8 cellular contexts compared by ENCODE assay signal in the genomic region with DNA sequence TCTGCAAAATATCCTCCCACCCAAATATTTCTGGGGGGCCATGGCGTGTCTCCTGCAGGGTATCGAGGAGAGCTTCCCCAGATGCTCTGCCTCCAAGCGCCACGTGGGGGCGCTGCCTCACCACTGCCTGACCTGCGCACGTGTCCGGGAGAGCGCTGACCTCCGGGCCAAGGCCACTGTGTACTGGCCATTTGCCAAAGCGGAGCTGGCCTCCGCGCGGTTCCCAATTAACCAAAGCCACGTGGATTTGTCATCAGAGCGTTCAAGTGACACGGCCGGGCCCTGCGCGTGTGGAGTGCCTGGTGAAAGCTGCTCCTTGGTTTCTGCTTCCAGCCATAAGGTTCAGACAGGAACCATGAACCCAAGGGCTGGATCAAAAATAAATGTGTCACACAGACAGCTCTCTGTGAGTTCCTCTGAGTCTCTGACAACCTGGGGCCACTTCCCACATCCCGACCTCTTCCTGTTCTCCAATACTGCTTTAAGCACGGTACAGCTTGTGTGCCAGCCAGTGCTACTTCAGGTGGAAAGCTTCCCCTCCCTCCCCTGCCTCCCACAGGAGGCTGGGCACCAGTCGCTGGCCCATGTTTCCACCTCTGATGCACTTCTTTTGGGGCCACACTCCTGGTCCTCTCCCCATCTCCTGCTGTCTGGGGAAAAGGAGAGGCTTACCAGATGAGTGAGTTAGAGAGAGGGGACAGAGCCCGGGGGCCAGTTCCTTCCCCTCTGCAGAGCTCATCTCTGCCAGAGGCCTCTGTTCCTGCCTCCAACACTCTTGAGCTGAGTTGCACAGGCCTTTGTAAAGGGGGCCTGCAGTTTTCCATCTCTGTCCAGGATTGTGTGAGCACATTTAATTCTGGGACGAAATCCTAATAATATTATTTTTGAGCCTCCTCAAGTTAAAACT. TPM values are rescaled to one million over a fixed set of nuclear protein-coding genes. Genes with fewer than 3 reads are reported as not detected.
DNase-seq lines count a peak whose midpoint lies in the region; ATAC-seq and TF ChIP-seq lines count a peak whose summit lies in the region.

No MANE protein-coding gene starts in this region.

- no peaks in the 10 kb centered on the region for H3K9me3 Mint-ChIP-seq in nephron progenitor cell

- peaks cover 3% of the 10 kb centered on the region for H3K27me3 Mint-ChIP-seq in nephron progenitor cell (ENCODE audit: low read depth, poor library complexity)

- DNase-seq in C1 segment of cervical spinal cord (lab: John Stamatoyannopoulos, UW) (peak in 12 of 14 donors; percentile 15 to 63 (median 38)), SHP77 treated with DMSO at 0.1 percent for 48 hours (lab: John Stamatoyannopoulos, UW) (peak; percentile 1), esophagus squamous epithelium (lab: John Stamatoyannopoulos, UW) (no peak), nephron progenitor cell (peak; percentile 84), AML-193 (lab: John Stamatoyannopoulos, UW) (no peak)

- H3K27ac ChIP-seq in esophagus squamous epithelium = no peak overlapping the region

- no peak overlapping the region for H3K4me3 Mint-ChIP-seq in nephron progenitor cell

- H3K36me3 ChIP-seq in esophagus squamous epithelium = no peaks in the 10 kb centered on the region

- peaks cover 0 to 8% (median 7%) of the 10 kb centered on the region in 3 donors for H3K4me1 ChIP-seq in esophagus squamous epithelium

- no peak overlapping the region for H3K27ac Mint-ChIP-seq in nephron progenitor cell

- TF ChIP-seq POLR2A in esophagus squamous epithelium (IDR thresholded peaks at IDR 0.05) = no peak

- peak; percentile 55 to 90 (median 82) for TF ChIP-seq CTCF in esophagus squamous epithelium (IDR thresholded peaks at IDR 0.05)
- TF ChIP-seq CTCF in nephron progenitor cell (IDR thresholded peaks at IDR 0.05) = peak; percentile 96

- peak; percentile 60 for ATAC-seq in GM18511 (IDR thresholded peaks at IDR 0.05; ENCODE audit: unreplicated experiment)
- ATAC-seq in HG03439 (IDR thresholded peaks at IDR 0.05; ENCODE audit: unreplicated experiment) = peak; percentile 58
- ATAC-seq in HG03108 (IDR thresholded peaks at IDR 0.05; ENCODE audit: unreplicated experiment) = no peak

- H3K9me3 ChIP-seq in esophagus squamous epithelium = no peaks in the 10 kb centered on the region

- H3K27me3 ChIP-seq in esophagus squamous epithelium = no peaks in the 10 kb centered on the region

- H3K36me3 Mint-ChIP-seq in nephron progenitor cell (ENCODE audit: low read depth) = no peaks in the 10 kb centered on the region

- intact Hi-C loops in esophagus squamous epithelium (cut with DNase I) = no loop called here

- peak overlapping the region; percentile 6 to 56 (median 20) for H3K4me3 ChIP-seq in esophagus squamous epithelium

- 35 to 43% methylated on average over 6 to 11 of the region's 25 CpGs for WGBS in esophagus squamous epithelium, 2 donors

- peaks cover 15% of the 10 kb centered on the region for H3K4me1 Mint-ChIP-seq in nephron progenitor cell

RNA-seq across cellular contexts. Expression of gene ZP4, which starts 26.1 kb away (rescaled TPM):
- total RNA-seq in esophagus squamous epithelium = not detected

Comparison
In these comparisons a context has a peak if more than half of its experiments do, and no peak if none do; other contexts are left out.
1. DNase-seq: peak in C1 segment of cervical spinal cord (12 of 14), SHP77 treated with DMSO at 0.1 percent for 48 hours (single experiment) and nephron progenitor cell (single experiment); none in esophagus squamous epithelium (single experiment) and AML-193 (0 of 2).